ENCODE assay signal across 8 cellular contexts in genomic region chr2:99490088-99491065, GRCh38. TPM values are rescaled to one million over a fixed set of nuclear protein-coding genes. Genes with fewer than 3 reads are reported as not detected.
DNase-seq lines count a peak whose midpoint lies in the region; ATAC-seq and TF ChIP-seq lines count a peak whose summit lies in the region.

No MANE protein-coding gene starts in this region.

- H3K9me3 ChIP-seq in PC-3 (ENCODE audit: low read length) (no peaks in the 10 kb centered on the region), esophagus (ENCODE audit: control insufficient read depth in 2 of 2, insufficient read depth in 1 of 2, low read depth in 1 of 2, low read length in 1 of 2) (no peaks in the 10 kb centered on the region), mucosa of rectum (ENCODE audit: control insufficient read depth in 2 of 2, low read length in 2 of 2) (no peaks in the 10 kb centered on the region)

- H2AFZ ChIP-seq in PC-3 (ENCODE audit: low read length) = peak overlapping the region; percentile 85

- H3K4me3 ChIP-seq in Jurkat, Clone E6-1 (ENCODE audit: low read length) = peak overlapping the region; percentile 64
- H3K4me3 ChIP-seq in PC-3 (ENCODE audit: low read length) (peak overlapping the region; percentile 86), esophagus (ENCODE audit: low read depth in 1 of 2, low read length in 2 of 2) (peak overlapping the region; percentile 97 to 99), mucosa of rectum (ENCODE audit: low read length in 2 of 2) (peak overlapping the region; percentile 73 to 85)

- H3K9ac ChIP-seq in PC-3 (ENCODE audit: low read length) (peak overlapping the region; percentile 63), mucosa of rectum (ENCODE audit: low read depth in 1 of 2, low read length in 2 of 2) (peak overlapping the region; percentile 61 to 77)

- no peaks in the 10 kb centered on the region for H3F3A ChIP-seq in PC-3 (ENCODE audit: low read length, unreplicated experiment)

- peaks cover 14% of the 10 kb centered on the region for H3K4me1 ChIP-seq in PC-3 (ENCODE audit: insufficient read depth, low read length)
- peaks cover 0 to 3% of the 10 kb centered on the region in 2 donors for H3K4me1 ChIP-seq in esophagus (ENCODE audit: control insufficient read depth in 2 of 2, insufficient read depth in 2 of 2, low read length in 1 of 2)
- H3K4me1 ChIP-seq in mucosa of rectum (ENCODE audit: control insufficient read depth in 2 of 2, insufficient read depth in 2 of 2, low read length in 2 of 2) = peaks cover 3 to 13% of the 10 kb centered on the region in 2 donors

- TSS peak; percentile 29 for BruUV-seq in PC-3 (replicated peaks; lab: Mats Ljungman, UMichigan)

- H3K4me1 Mint-ChIP-seq in activated T-cell treated with anti-CD3 and anti-CD28 coated beads, Interleukin-2, amount 50 U/mL, for 4 hours (ENCODE audit: low read depth) = peaks cover 36% of the 10 kb centered on the region

- peak overlapping the region; percentile 66 for H3K27ac ChIP-seq in PC-3 (ENCODE audit: low read length)
- H3K27ac ChIP-seq in esophagus (ENCODE audit: low read depth in 2 of 2, low read length in 1 of 2) = peak overlapping the region; percentile 97 to 98
- H3K27ac ChIP-seq in mucosa of rectum (ENCODE audit: low read depth in 2 of 2, low read length in 2 of 2) = peak overlapping the region; percentile 93 to 94

- POLR2A ChIA-PET in PC-3 (lab: Charles Lee; ENCODE audit: unreplicated experiment) = interaction anchor here (0.6 kb wide), 1 partner anchor 125 kb away, joined by 3 read pairs; no protein-coding TSS in a partner anchor

- peak; percentile 72 for ATAC-seq in GM21717 (IDR thresholded peaks at IDR 0.05; ENCODE audit: unreplicated experiment)
- peak; percentile 71 for ATAC-seq in PC-3
- ATAC-seq in activated T-cell treated with anti-CD3 and anti-CD28 coated beads, Interleukin-2, amount 50 U/mL, for 4 hours = peak; percentile 90 to 91

- peak; percentile 87 for DNase-seq in DMS153 treated with DMSO at 0.1 percent for 48 hours (lab: John Stamatoyannopoulos, UW; ENCODE audit: unreplicated experiment)
- DNase-seq in Jurkat, Clone E6-1 (ENCODE audit: low read depth, low spot score) = peak; percentile 88
- DNase-seq in PC-3 = peak; percentile 94
- DNase-seq in activated T-cell treated with anti-CD3 and anti-CD28 coated beads, Interleukin-2, amount 50 U/mL, for 4 hours = peak; percentile 92
- DNase-seq in stimulated activated CD8-positive, alpha-beta memory T cell treated with anti-CD3 and anti-CD28 coated beads, Interleukin-4, amount 100 ng/mL, for 4 hours (ENCODE audit: low read depth in 2 of 2, low spot score in 1 of 2) = peak; percentile 73 to 90

- H3K4me2 ChIP-seq in PC-3 (ENCODE audit: low read length) = peak overlapping the region; percentile 95

- TF ChIP-seq CTCF in PC-3 (conservative IDR thresholded peaks at IDR 0.05; ENCODE audit: low read depth, low read length) = peak; percentile 77

- no peaks in the 10 kb centered on the region for H3K9me2 ChIP-seq in PC-3 (replicated peaks; ENCODE audit: low read length)

- intact Hi-C loops in PC-3 (cut with micrococcal nuclease) = loop anchor here (1.0 to 10.0 kb wide), 2 partner anchors 154 to 406 kb away; partner anchors contain the start of gene TXNDC9

- H3K36me3 Mint-ChIP-seq in activated T-cell treated with anti-CD3 and anti-CD28 coated beads, Interleukin-2, amount 50 U/mL, for 4 hours (ENCODE audit: insufficient read depth) = peaks cover 3% of the 10 kb centered on the region

- peaks cover 2% of the 10 kb centered on the region for H3K27me3 Mint-ChIP-seq in activated T-cell treated with anti-CD3 and anti-CD28 coated beads, Interleukin-2, amount 50 U/mL, for 4 hours (ENCODE audit: low read depth)

- H4K20me1 ChIP-seq in PC-3 (ENCODE audit: low read length) = no peaks in the 10 kb centered on the region

- H3K9me3 Mint-ChIP-seq in activated T-cell treated with anti-CD3 and anti-CD28 coated beads, Interleukin-2, amount 50 U/mL, for 4 hours = no peaks in the 10 kb centered on the region

- H3K27me3 ChIP-seq in PC-3 (ENCODE audit: low read length) (no peaks in the 10 kb centered on the region), esophagus (ENCODE audit: control insufficient read depth in 1 of 2, insufficient read depth in 2 of 2, low read length in 2 of 2) (no peaks in the 10 kb centered on the region), mucosa of rectum (ENCODE audit: control insufficient read depth in 2 of 2, insufficient read depth in 2 of 2, low read length in 2 of 2) (no peaks in the 10 kb centered on the region)

- peaks cover 39% of the 10 kb centered on the region for H3K79me2 ChIP-seq in PC-3 (ENCODE audit: low read length)

- WGBS in esophagus, 2 donors = 1 to 2% methylated on average over 57 to 81 of the region's 81 CpGs

- CTCF ChIA-PET in PC-3 (lab: Charles Lee) = no interaction called here

- peak overlapping the region; percentile 94 for H3K4me3 Mint-ChIP-seq in activated T-cell treated with anti-CD3 and anti-CD28 coated beads, Interleukin-2, amount 50 U/mL, for 4 hours

- H3K36me3 ChIP-seq in PC-3 (ENCODE audit: low read depth, low read length) (no peaks in the 10 kb centered on the region), esophagus (ENCODE audit: control insufficient read depth in 2 of 2, insufficient read depth in 2 of 2, low read length in 1 of 2) (no peaks in the 10 kb centered on the region), mucosa of rectum (ENCODE audit: control insufficient read depth in 2 of 2, insufficient read depth in 2 of 2, low read length in 2 of 2) (no peaks in the 10 kb centered on the region)

RNA-seq across cellular contexts. Expression of gene REV1, which starts 0.6 kb away (rescaled TPM):
- 28.8 TPM for polyA plus RNA-seq in Jurkat, Clone E6-1 (2012; ENCODE audit: insufficient read depth, insufficient read length)
- total RNA-seq in PC-3 (2014; rRNA removed) = 17.9 and 29.0 TPM in 2 replicates
- 10 to 100 TPM; 22.0 to 26.8 (median 23.1) TPM for total RNA-seq in activated T-cell treated with anti-CD3 and anti-CD28 coated beads, Interleukin-2, amount 50 U/mL, for 4 hours
- 10 to 100 TPM; 16.2 to 20.3 TPM for polyA plus RNA-seq in esophagus

Comparison
In these comparisons a context has a peak if more than half of its experiments do, and no peak if none do; other contexts are left out.
1. Peak in every context shown above with its lines: DNase-seq, ATAC-seq, H3K4me3 ChIP-seq and H3K27ac ChIP-seq.